10 cellular contexts compared by ENCODE assay signal in genomic region chr11:1917523-1918435, GRCh38. TPM values are rescaled to one million over a fixed set of nuclear protein-coding genes. Genes with fewer than 3 reads are reported as not detected.
DNase-seq lines count a peak whose midpoint lies in the region; ATAC-seq and TF ChIP-seq lines count a peak whose summit lies in the region.
"Had no signal": no experiment of that assay in that cellular context is flagged by ENCODE, and none has a peak within 500 bp of the region (broad histone marks: within the 10 kb centered on the region; RNA-seq: fewer than 3 reads in every experiment).

No MANE protein-coding gene starts in this region.

- H2AFZ ChIP-seq in hepatocyte = no peak overlapping the region

- TF ChIP-seq CTCF in GM12874 (IDR thresholded peaks at IDR 0.05; ENCODE audit: insufficient read depth, low read depth, low read length) (peak; percentile 58), hepatocyte (IDR thresholded peaks at IDR 0.05; ENCODE audit: poor library complexity) (peak; percentile 28)

- peak; percentile 45; the same call in 2 of the 3 replicates for ATAC-seq in SK-N-SH treated with all-trans-retinoic acid at 6 μM for 48 hours
- ATAC-seq in stimulated activated naive B cell treated with anti-CD40 and anti-IgM and Interleukin-4, amounts not matched to agents 10 μg/mL and 1 μg/mL and 100 μg/mL, for 72 hours (replicated peaks) = peak; percentile 26 to 44
- ATAC-seq in GM18520 (IDR thresholded peaks at IDR 0.05; ENCODE audit: unreplicated experiment) = no peak

- H3K4me1 Mint-ChIP-seq in stimulated activated naive B cell treated with anti-CD40 and anti-IgM and Interleukin-4, amounts not matched to agents 10 μg/mL and 1 μg/mL and 100 μg/mL, for 72 hours = peaks cover 18 to 24% of the 10 kb centered on the region in 2 donors

- H3K79me2 ChIP-seq in hepatocyte = no peaks in the 10 kb centered on the region

- WGBS in hepatocyte (ENCODE audit: low lambda C conversion rate, missing lambda C conversion rate) = 87% methylated on average over 33 of the region's 34 CpGs

- no peak overlapping the region for H3K27ac ChIP-seq in hepatocyte

- no peaks in the 10 kb centered on the region for H3K9me2 ChIP-seq in hepatocyte (replicated peaks; ENCODE audit: insufficient read depth)

- H4K20me1 ChIP-seq in hepatocyte (ENCODE audit: insufficient read depth, poor library complexity, severe bottlenecking) = no peaks in the 10 kb centered on the region

- no peak overlapping the region for H3K27ac Mint-ChIP-seq in stimulated activated naive B cell treated with anti-CD40 and anti-IgM and Interleukin-4, amounts not matched to agents 10 μg/mL and 1 μg/mL and 100 μg/mL, for 72 hours

- H3K4me2 ChIP-seq in hepatocyte = no peak overlapping the region

- no peaks in the 10 kb centered on the region for H3K9me3 ChIP-seq in hepatocyte (ENCODE audit: low read depth)

- H3K9me3 Mint-ChIP-seq in stimulated activated naive B cell treated with anti-CD40 and anti-IgM and Interleukin-4, amounts not matched to agents 10 μg/mL and 1 μg/mL and 100 μg/mL, for 72 hours = no peaks in the 10 kb centered on the region

- H3K27me3 Mint-ChIP-seq in stimulated activated naive B cell treated with anti-CD40 and anti-IgM and Interleukin-4, amounts not matched to agents 10 μg/mL and 1 μg/mL and 100 μg/mL, for 72 hours = peaks cover 17 to 38% of the 10 kb centered on the region in 2 donors

- no peak for DNase-seq in hepatocyte (ENCODE audit: low spot score)
- no peak for DNase-seq in stimulated activated naive B cell treated with anti-CD40 and anti-IgM and Interleukin-4, amounts not matched to agents 10 μg/mL and 1 μg/mL and 100 μg/mL, for 72 hours
- no peak for DNase-seq in HUDEP-2 (lab: John Stamatoyannopoulos, UW; ENCODE audit: unreplicated experiment in 76 of 76)
- no peak for DNase-seq in ureter (ENCODE audit: low spot score)
- no peak for DNase-seq in DMS79 (lab: John Stamatoyannopoulos, UW)
- DNase-seq: activated CD4-positive, CD25-positive, alpha-beta regulatory T cell; NCI-H1092 treated with DMSO at 0.1 percent for 48 hours had no signal

- peaks cover 0 to 4% of the 10 kb centered on the region in 2 donors for H3K36me3 Mint-ChIP-seq in stimulated activated naive B cell treated with anti-CD40 and anti-IgM and Interleukin-4, amounts not matched to agents 10 μg/mL and 1 μg/mL and 100 μg/mL, for 72 hours

- no peaks in the 10 kb centered on the region for H3K36me3 ChIP-seq in hepatocyte (replicated peaks; ENCODE audit: insufficient read depth, low read depth)

- H3K4me3 Mint-ChIP-seq in stimulated activated naive B cell treated with anti-CD40 and anti-IgM and Interleukin-4, amounts not matched to agents 10 μg/mL and 1 μg/mL and 100 μg/mL, for 72 hours = no peak overlapping the region

- H3K4me3 ChIP-seq in hepatocyte = no peak overlapping the region

- no peaks in the 10 kb centered on the region for H3K4me1 ChIP-seq in hepatocyte (ENCODE audit: insufficient read depth)

- H3K27me3 ChIP-seq in hepatocyte = no peaks in the 10 kb centered on the region

TF ChIP-seq in SK-N-SH treated with all-trans-retinoic acid at 6 μM for 48 hours, 23 proteins besides CTCF, POLR2A, EP300 and RAD21:
- no peak for TF ChIP-seq TSHZ2 (CRISPR knock-in tag; IDR thresholded peaks at IDR 0.05)
- no peak for TF ChIP-seq ZNF8 (CRISPR knock-in tag; IDR thresholded peaks at IDR 0.05)
- no peak for TF ChIP-seq BACH2 (CRISPR knock-in tag; IDR thresholded peaks at IDR 0.05; ENCODE audit: borderline replicate concordance)
- TF ChIP-seq ZNF70 (CRISPR knock-in tag; IDR thresholded peaks at IDR 0.05) = no peak
- TF ChIP-seq CREB5 (CRISPR knock-in tag; IDR thresholded peaks at IDR 0.05; ENCODE audit: low read depth) = no peak
- no peak for TF ChIP-seq OSR1 (CRISPR knock-in tag; IDR thresholded peaks at IDR 0.05)
- TF ChIP-seq PPARA (CRISPR knock-in tag; IDR thresholded peaks at IDR 0.05; ENCODE audit: borderline replicate concordance) = no peak
- no peak for TF ChIP-seq TOX (CRISPR knock-in tag; IDR thresholded peaks at IDR 0.05; ENCODE audit: borderline replicate concordance)
- no peak for TF ChIP-seq ZFP30 (CRISPR knock-in tag; IDR thresholded peaks at IDR 0.05)
- no peak for TF ChIP-seq CSRNP3 (CRISPR knock-in tag; IDR thresholded peaks at IDR 0.05)

RNA-seq across cellular contexts. Expression of gene TNNT3, which starts 1.7 kb away (rescaled TPM):
- total RNA-seq in hepatocyte = 19.2 and 20.6 TPM in 2 replicates
- polyA plus RNA-seq in hepatocyte = 29.9 and 41.4 TPM in 2 replicates
- total RNA-seq in ureter = 57.7 TPM

RNA-seq across cellular contexts. Expression of gene PRR33, which starts 26.1 kb away (rescaled TPM):
- total RNA-seq in hepatocyte (not detected in 2 replicates), ureter (not detected)
- 0.29 and 0.47 TPM in 2 replicates for polyA plus RNA-seq in hepatocyte

RNA-seq across cellular contexts. Expression of gene MRPL23, which starts 29.4 kb away (rescaled TPM):
- total RNA-seq in hepatocyte (54.0 and 75.2 TPM in 2 replicates), ureter (40.5 TPM)
- polyA plus RNA-seq in hepatocyte = 41.4 and 54.8 TPM in 2 replicates
